Comparison of ENCODE assay signal across 9 cellular contexts in the genomic region with DNA sequence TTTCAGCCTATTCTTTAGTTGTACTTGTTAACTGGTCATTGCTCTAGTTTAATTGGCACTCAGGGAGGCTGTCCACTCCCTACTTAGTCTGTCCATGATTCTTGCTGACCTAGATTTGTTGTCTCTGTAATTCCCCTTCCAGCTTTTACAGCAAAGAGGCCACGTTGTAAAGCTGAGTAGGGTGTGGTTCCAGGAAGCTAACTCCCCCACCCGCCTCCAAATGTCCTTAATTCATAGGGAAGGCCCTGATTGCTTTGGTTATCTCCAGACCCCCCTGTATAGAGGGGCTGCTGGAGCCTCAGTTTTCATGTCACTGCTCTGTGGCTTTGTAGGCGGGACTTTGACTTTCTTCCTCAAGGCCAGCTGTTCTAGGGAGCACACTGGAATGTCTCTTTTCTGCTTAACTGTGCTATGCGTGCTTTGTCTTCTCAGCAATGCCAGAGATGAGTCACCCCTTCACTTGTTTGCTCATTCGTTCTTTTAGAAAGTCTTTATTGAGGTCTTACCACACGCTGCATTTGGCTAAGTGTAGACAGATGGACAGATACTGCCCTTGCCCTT.
DNase-seq lines count a peak whose midpoint lies in the region; ATAC-seq lines count a peak whose summit lies in the region.
"Had no signal": no experiment of that assay in that cellular context is flagged by ENCODE, and none has a peak within 500 bp of the region (broad histone marks: within the 10 kb centered on the region; RNA-seq: fewer than 3 reads in every experiment).

No MANE protein-coding gene starts in this region.

- H3K4me2 ChIP-seq in skeletal muscle satellite cell (ENCODE audit: low read length) = peak overlapping the region; percentile 13

- no peaks in the 10 kb centered on the region for H3K36me3 ChIP-seq in skeletal muscle satellite cell (ENCODE audit: insufficient read depth, low read length)
- H3K36me3 ChIP-seq: ascending aorta had no signal

- no peaks in the 10 kb centered on the region for H3K9me3 ChIP-seq in skeletal muscle satellite cell (replicated peaks; ENCODE audit: low read length)
- H3K9me3 ChIP-seq: ascending aorta had no signal

- H3K9ac ChIP-seq in skeletal muscle satellite cell (ENCODE audit: low read depth, low read length) = peak overlapping the region; percentile 14

- no peak overlapping the region for H3K4me3 ChIP-seq in skeletal muscle satellite cell (ENCODE audit: low read length)
- H3K4me3 ChIP-seq: ascending aorta had no signal

- peak; percentile 90 for ATAC-seq in GM18868 (IDR thresholded peaks at IDR 0.05; ENCODE audit: unreplicated experiment)
- no peak for ATAC-seq in HG02588 (IDR thresholded peaks at IDR 0.05; ENCODE audit: unreplicated experiment)

- DNase-seq in OCI-M1 (lab: John Stamatoyannopoulos, UW) (peak; percentile 58), fibroblast of the conjunctiva (ENCODE audit: low read depth) (peak; percentile 80), NCI-H1436 treated with DMSO at 0.1 percent for 48 hours (lab: John Stamatoyannopoulos, UW) (no peak), GOT3 (lab: John Stamatoyannopoulos, UW) (no peak), cerebellar cortex (ENCODE audit: low spot score) (no peak)

- no peaks in the 10 kb centered on the region for H3K27me3 ChIP-seq in skeletal muscle satellite cell (ENCODE audit: control insufficient read depth, insufficient read depth, low read length)
- H3K27me3 ChIP-seq: ascending aorta had no signal

- H3K4me1 ChIP-seq in skeletal muscle satellite cell (ENCODE audit: control insufficient read depth, insufficient read depth, low read length) = peaks cover 12% of the 10 kb centered on the region
- H3K4me1 ChIP-seq: ascending aorta had no signal

Comparison
In these comparisons a context has a peak if more than half of its experiments do, and no peak if none do; other contexts are left out.
1. DNase-seq: peak in OCI-M1 (single experiment) and fibroblast of the conjunctiva (single experiment); none in NCI-H1436 treated with DMSO at 0.1 percent for 48 hours (single experiment), GOT3 (single experiment) and cerebellar cortex (single experiment).